In genomic region chr5:132483101-132483500, GRCh38 we compare ENCODE assay signal across 17 cellular contexts. TPM values are rescaled to one million over a fixed set of nuclear protein-coding genes. Genes with fewer than 3 reads are reported as not detected.
DNase-seq lines count a peak whose midpoint lies in the region; ATAC-seq and TF ChIP-seq lines count a peak whose summit lies in the region.
"Had no signal": no experiment of that assay in that cellular context is flagged by ENCODE, and none has a peak within 500 bp of the region (broad histone marks: within the 10 kb centered on the region; RNA-seq: fewer than 3 reads in every experiment).

No MANE protein-coding gene starts in this region.

- POLR2A ChIA-PET in activated CD4-positive, alpha-beta memory T cell treated with anti-CD3 and anti-CD28 coated beads, Interleukin-2, amount 10 ng/mL, durations not matched to agents 7 days and 5 days (lab: Charles Lee), result interaction anchor here (0.5 to 33.4 kb wide), 9 partner anchors 2 to 99 kb away, joined by 3 to 1155 read pairs (median 399); partner anchors contain the start of gene IRF1

- WGBS in suprapubic skin, result 91% methylated on average over 8 of the region's 8 CpGs

- TF ChIP-seq EP300 in suprapubic skin (IDR thresholded peaks at IDR 0.05), result no peak

- H3K4me1 Mint-ChIP-seq in activated T-cell treated with anti-CD3 and anti-CD28 coated beads, Interleukin-2, amount 50 U/mL, for 4 hours (ENCODE audit: low read depth), result peaks cover 85% of the 10 kb centered on the region
- peaks cover 89% of the 10 kb centered on the region for H3K4me1 Mint-ChIP-seq in activated CD4-positive, alpha-beta memory T cell treated with anti-CD3 and anti-CD28 coated beads, Interleukin-2, amount 10 ng/mL, durations not matched to agents 7 days and 5 days

- no peak for TF ChIP-seq POLR2A in suprapubic skin (IDR thresholded peaks at IDR 0.05)

- H3K27ac ChIP-seq in suprapubic skin, result no peak overlapping the region
- H3K27ac ChIP-seq: SJCRH30, testis had no signal

- H3K27ac Mint-ChIP-seq in activated CD4-positive, alpha-beta memory T cell treated with anti-CD3 and anti-CD28 coated beads, Interleukin-2, amount 10 ng/mL, durations not matched to agents 7 days and 5 days, result peak overlapping the region; percentile 40
- H3K27ac Mint-ChIP-seq: dendritic cell treated with granulocyte-macrophage colony-stimulating factor and Interleukin-4, amounts not matched to agents 40 ng/mL and 50 ng/mL, for 4 days; progenitor cell of endocrine pancreas had no signal

- no peaks in the 10 kb centered on the region for H3K27me3 Mint-ChIP-seq in activated T-cell treated with anti-CD3 and anti-CD28 coated beads, Interleukin-2, amount 50 U/mL, for 4 hours (ENCODE audit: low read depth)
- H3K27me3 Mint-ChIP-seq in activated CD4-positive, alpha-beta memory T cell treated with anti-CD3 and anti-CD28 coated beads, Interleukin-2, amount 10 ng/mL, durations not matched to agents 7 days and 5 days, result no peaks in the 10 kb centered on the region
- H3K27me3 Mint-ChIP-seq: dendritic cell treated with granulocyte-macrophage colony-stimulating factor and Interleukin-4, amounts not matched to agents 40 ng/mL and 50 ng/mL, for 4 days had no signal

- peaks cover 57% of the 10 kb centered on the region for H3K36me3 ChIP-seq in suprapubic skin

- DNase-seq in activated T-cell treated with anti-CD3 and anti-CD28 coated beads, Interleukin-2, amount 50 U/mL, for 4 hours, result peak; percentile 5
- DNase-seq in activated T-cell treated with anti-CD3 and anti-CD28 coated beads, Interleukin-2, amount 50 U/mL, for 1 hour, result no peak
- DNase-seq in activated CD4-positive, alpha-beta memory T cell treated with anti-CD3 and anti-CD28 coated beads, Interleukin-2, amount 10 ng/mL, durations not matched to agents 7 days and 5 days, result peak; percentile 14
- DNase-seq in islet precursor cell (peak; percentile 20), suprapubic skin (ENCODE audit: low spot score in 2 of 2) (peak; percentile 44 to 63), SW480 (ENCODE audit: low spot score) (no peak), dermis blood vessel endothelial cell (no peak)
- DNase-seq: esophagus squamous epithelium, Kasumi-1, kidney glomerular epithelial cell, NCI-H1417 treated with DMSO at 0.1 percent for 48 hours, NCI-H446 treated with DMSO at 0.1 percent for 48 hours, SJCRH30, testis had no signal

- H3K4me3 Mint-ChIP-seq in activated T-cell treated with anti-CD3 and anti-CD28 coated beads, Interleukin-2, amount 50 U/mL, for 4 hours, result no peak overlapping the region
- H3K4me3 Mint-ChIP-seq in activated CD4-positive, alpha-beta memory T cell treated with anti-CD3 and anti-CD28 coated beads, Interleukin-2, amount 10 ng/mL, durations not matched to agents 7 days and 5 days, result no peak overlapping the region
- H3K4me3 Mint-ChIP-seq: dendritic cell treated with granulocyte-macrophage colony-stimulating factor and Interleukin-4, amounts not matched to agents 40 ng/mL and 50 ng/mL, for 4 days had no signal

- H3K27me3 ChIP-seq in suprapubic skin, result no peaks in the 10 kb centered on the region
- H3K27me3 ChIP-seq: esophagus squamous epithelium, SJCRH30, testis had no signal

- no peak for ATAC-seq in activated T-cell treated with anti-CD3 and anti-CD28 coated beads, Interleukin-2, amount 50 U/mL, for 4 hours
- no peak for ATAC-seq in HG02798 (IDR thresholded peaks at IDR 0.05; ENCODE audit: poor library complexity, unreplicated experiment)

- H3K4me1 ChIP-seq in suprapubic skin, result peaks cover 17% of the 10 kb centered on the region
- H3K4me1 ChIP-seq: SJCRH30 had no signal

- H3K36me3 Mint-ChIP-seq in activated T-cell treated with anti-CD3 and anti-CD28 coated beads, Interleukin-2, amount 50 U/mL, for 4 hours (ENCODE audit: insufficient read depth), result peaks cover 50% of the 10 kb centered on the region
- H3K36me3 Mint-ChIP-seq in activated CD4-positive, alpha-beta memory T cell treated with anti-CD3 and anti-CD28 coated beads, Interleukin-2, amount 10 ng/mL, durations not matched to agents 7 days and 5 days (ENCODE audit: low read depth), result peaks cover 70% of the 10 kb centered on the region

- CTCF ChIA-PET in activated CD4-positive, alpha-beta memory T cell treated with anti-CD3 and anti-CD28 coated beads, Interleukin-2, amount 10 ng/mL, durations not matched to agents 7 days and 5 days (lab: Charles Lee), result interaction anchor here (1.4 to 2.5 kb wide), 3 partner anchors 56 to 97 kb away, joined by 4 to 7 read pairs (median 7); no protein-coding TSS in a partner anchor

- no peaks in the 10 kb centered on the region for H3K9me3 Mint-ChIP-seq in activated T-cell treated with anti-CD3 and anti-CD28 coated beads, Interleukin-2, amount 50 U/mL, for 4 hours
- H3K9me3 Mint-ChIP-seq in activated CD4-positive, alpha-beta memory T cell treated with anti-CD3 and anti-CD28 coated beads, Interleukin-2, amount 10 ng/mL, durations not matched to agents 7 days and 5 days, result no peaks in the 10 kb centered on the region
- H3K9me3 Mint-ChIP-seq: dendritic cell treated with granulocyte-macrophage colony-stimulating factor and Interleukin-4, amounts not matched to agents 40 ng/mL and 50 ng/mL, for 4 days had no signal

- no peak for TF ChIP-seq CTCF in suprapubic skin (IDR thresholded peaks at IDR 0.05)

- H3K4me3 ChIP-seq in suprapubic skin, result no peak overlapping the region
- H3K4me3 ChIP-seq: esophagus squamous epithelium, SJCRH30, testis had no signal

- H3K9me3 ChIP-seq in suprapubic skin, result no peaks in the 10 kb centered on the region
- H3K9me3 ChIP-seq: esophagus squamous epithelium, SJCRH30, testis had no signal

RNA-seq across cellular contexts. Expression of gene IRF1, which starts 7.5 kb away (rescaled TPM):
- total RNA-seq in activated T-cell treated with anti-CD3 and anti-CD28 coated beads, Interleukin-2, amount 50 U/mL, for 4 hours, result 100 to 1,000 TPM; 342 to 390 (median 377) TPM
- 100 to 1,000 TPM; 231 to 239 TPM for total RNA-seq in activated CD4-positive, alpha-beta memory T cell treated with anti-CD3 and anti-CD28 coated beads, Interleukin-2, amount 10 ng/mL, durations not matched to agents 7 days and 5 days
- total RNA-seq in suprapubic skin (10 to 100 TPM; 17.5 to 24.1 (median 20.1) TPM), dermis blood vessel endothelial cell (26.4 TPM in 2 replicates)

Comparison
In these comparisons a context has a peak if more than half of its experiments do, and no peak if none do; other contexts are left out.
1. DNase-seq: peak in activated T-cell treated with anti-CD3 and anti-CD28 coated beads, Interleukin-2, amount 50 U/mL, for 4 hours (single experiment), activated CD4-positive, alpha-beta memory T cell treated with anti-CD3 and anti-CD28 coated beads, Interleukin-2, amount 10 ng/mL, durations not matched to agents 7 days and 5 days (single experiment), islet precursor cell (single experiment) and suprapubic skin (2 of 2); none in activated T-cell treated with anti-CD3 and anti-CD28 coated beads, Interleukin-2, amount 50 U/mL, for 1 hour (single experiment), SW480 (single experiment) and dermis blood vessel endothelial cell (single experiment).